ENCODE assay signal across 15 cellular contexts in genomic region chr19:56732974-56733373, GRCh38.
"Had no signal": no experiment of that assay in that cellular context is flagged by ENCODE, and none has a peak within 500 bp of the region (broad histone marks: within the 10 kb centered on the region; RNA-seq: fewer than 3 reads in every experiment).

No MANE protein-coding gene starts in this region.

- H3K4me1 ChIP-seq: breast epithelium, lower lobe of right lung, tibial nerve had no signal

- H3K27me3 ChIP-seq: breast epithelium, tibial nerve had no signal

- H3K27ac ChIP-seq: breast epithelium, lower lobe of right lung, tibial nerve had no signal

- H3K4me3 ChIP-seq: breast epithelium, lower lobe of right lung, smooth muscle cell, tibial nerve had no signal

- ATAC-seq: activated T-cell treated with anti-CD3 and anti-CD28 coated beads, Interleukin-2, amount 50 U/mL, for 4 hours; esophagus mucosa; lower lobe of right lung; naive thymus-derived CD4-positive, alpha-beta T cell; right cardiac atrium; stimulated activated effector memory CD8-positive, alpha-beta T cell treated with anti-CD3 and anti-CD28 coated beads, Interleukin-12 subunit alpha, Interleukin-12 subunit beta, amount 100 ng/mL, for 72 hours had no signal

- DNase-seq: activated CD4-positive, alpha-beta memory T cell treated with anti-CD3 and anti-CD28 coated beads for 36 hours; activated effector memory CD4-positive, alpha-beta T cell treated with anti-CD3 and anti-CD28 coated beads, Interleukin-2, amount 50 U/mL, for 16 hours; activated naive CD8-positive, alpha-beta T cell treated with anti-CD3 and anti-CD28 coated beads for 36 hours; activated T-cell treated with anti-CD3 and anti-CD28 coated beads, Interleukin-2, amount 50 U/mL, for 4 hours; dermis blood vessel endothelial cell; hypothalamus; lower lobe of right lung; naive thymus-derived CD4-positive, alpha-beta T cell; occipital lobe; right cardiac atrium had no signal

- H3K9me3 ChIP-seq: lower lobe of right lung had no signal

- H3K36me3 ChIP-seq: breast epithelium, lower lobe of right lung, tibial nerve had no signal
